Comparison of ENCODE assay signal across 8 cellular contexts in the genomic region with DNA sequence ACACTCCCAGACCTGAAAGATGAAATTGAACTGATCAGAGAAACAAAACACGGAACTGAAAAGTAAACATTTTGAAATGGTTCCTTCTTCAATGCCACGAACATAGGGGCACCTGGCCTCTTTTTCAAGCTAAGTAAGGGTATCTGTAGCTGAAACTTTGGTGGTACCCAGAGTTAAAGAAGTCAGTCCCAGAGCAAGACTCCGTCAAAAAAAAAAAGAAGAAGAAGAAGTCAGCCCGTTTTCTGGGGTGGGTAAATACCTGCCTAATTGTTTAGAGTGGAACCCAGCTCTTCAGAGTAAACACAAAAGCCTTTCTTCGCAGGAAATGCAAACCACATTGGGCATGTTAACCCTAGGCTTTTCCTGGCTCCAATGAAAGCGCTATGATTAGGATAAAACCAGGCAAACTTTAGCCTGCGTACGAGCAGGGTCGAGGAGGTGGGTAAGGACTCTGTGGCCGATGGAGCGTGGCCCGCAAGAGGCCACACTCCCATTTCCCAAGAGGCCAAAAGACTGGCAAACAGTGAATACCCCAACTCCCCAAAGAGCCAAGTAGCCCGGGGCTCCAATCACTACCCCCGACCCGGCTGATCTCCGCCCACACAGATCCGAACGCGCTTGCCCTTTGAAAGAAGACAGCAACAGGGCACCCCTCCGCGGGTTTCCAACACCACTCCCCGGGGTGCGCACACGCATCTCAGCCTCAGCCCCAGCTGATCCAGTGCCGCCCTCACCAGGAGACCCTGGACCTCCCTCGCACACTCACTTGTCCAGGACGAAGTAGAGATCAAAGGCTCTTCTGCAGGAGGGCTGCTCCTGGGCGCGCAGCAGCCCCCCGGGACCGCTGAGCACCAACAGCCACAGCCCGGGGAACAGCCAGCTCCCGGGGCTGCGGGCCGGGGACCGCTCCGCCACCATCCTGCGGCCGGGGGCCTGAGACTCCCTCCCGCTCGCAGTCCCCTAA. TPM values are rescaled to one million over a fixed set of nuclear protein-coding genes. Genes with fewer than 3 reads are reported as not detected.
DNase-seq lines count a peak whose midpoint lies in the region; ATAC-seq and TF ChIP-seq lines count a peak whose summit lies in the region.

No MANE protein-coding gene starts in this region.

- peak overlapping the region; percentile 93 for H3K27ac ChIP-seq in RWPE1
- peak overlapping the region; percentile 93 to 94 for H3K27ac ChIP-seq in prostate gland

- DNase-seq in AG10803 (ENCODE audit: low read depth) (peak; percentile 29), RWPE1 (ENCODE audit: low spot score) (peak; percentile 38), Right ventricle myocardium superior (peak; percentile 68), prostate gland (ENCODE audit: low spot score) (peak; percentile 44), NCI-H187 treated with DMSO at 0.1 percent for 48 hours (lab: John Stamatoyannopoulos, UW) (no peak)
- DNase-seq in activated naive CD4-positive, alpha-beta T cell treated with Interleukin-2 at 50 U/mL for 16 hours = peak; percentile 67

- intact Hi-C loops in Right ventricle myocardium superior (cut with DNase I) (loop anchor here (2.0 kb wide), 1 partner anchor 35 kb away; no protein-coding TSS in a partner anchor), prostate gland (cut with DNase I) (loop anchor here (5.0 to 10.0 kb wide), 4 partner anchors 110 to 1117 kb away; no protein-coding TSS in a partner anchor)

- H3K9me3 ChIP-seq in prostate gland = no peaks in the 10 kb centered on the region

- TF ChIP-seq CTCF in AG10803 (conservative IDR thresholded peaks at IDR 0.05; ENCODE audit: low read length) = no peak
- no peak for TF ChIP-seq CTCF in RWPE1 (conservative IDR thresholded peaks at IDR 0.05; ENCODE audit: low read depth)
- no peak for TF ChIP-seq CTCF in prostate gland (IDR thresholded peaks at IDR 0.05)

- TF ChIP-seq POLR2A in GM19099 (IDR thresholded peaks at IDR 0.05; ENCODE audit: extremely low read depth, insufficient read length, low read depth) (peak; percentile 25), prostate gland (IDR thresholded peaks at IDR 0.05) (no peak)

- no peaks in the 10 kb centered on the region for H3K4me1 ChIP-seq in prostate gland (replicated peaks)

- peak overlapping the region; percentile 85 for H3K4me3 ChIP-seq in AG10803 (ENCODE audit: low read length)
- H3K4me3 ChIP-seq in prostate gland = peak overlapping the region; percentile 87 to 98

- ATAC-seq in HG03196 (IDR thresholded peaks at IDR 0.05; ENCODE audit: unreplicated experiment) (peak; percentile 26), Right ventricle myocardium superior (ENCODE audit: poor library complexity) (peak; percentile 51)

- peaks cover 0 to 5% of the 10 kb centered on the region in 2 donors for H3K36me3 ChIP-seq in prostate gland

- WGBS in prostate gland = under 1% methylated on average over 39 of the region's 41 CpGs

- POLR2A ChIA-PET in RWPE1 (lab: Yijun Ruan, JAX; ENCODE audit: low non-redundant PET) = no interaction called here

- CTCF ChIA-PET in RWPE1 (lab: Yijun Ruan, JAX) = interaction anchor here (1.1 to 1.7 kb wide), 2 partner anchors 17 to 134 kb away, joined by 3 read pairs; no protein-coding TSS in a partner anchor

- H3K27me3 ChIP-seq in prostate gland (replicated peaks; ENCODE audit: insufficient read depth) = no peaks in the 10 kb centered on the region

RNA-seq across cellular contexts. Expression of a gene that starts 1.1 kb away (rescaled TPM):
- total RNA-seq in Right ventricle myocardium superior = 49.7 TPM
- total RNA-seq in prostate gland = 100 to 1,000 TPM in 1 of 2 donors, 10 to 100 TPM in 1; 86.1 to 133 TPM
